1 cellular context compared by ENCODE assay signal in the genomic region with DNA sequence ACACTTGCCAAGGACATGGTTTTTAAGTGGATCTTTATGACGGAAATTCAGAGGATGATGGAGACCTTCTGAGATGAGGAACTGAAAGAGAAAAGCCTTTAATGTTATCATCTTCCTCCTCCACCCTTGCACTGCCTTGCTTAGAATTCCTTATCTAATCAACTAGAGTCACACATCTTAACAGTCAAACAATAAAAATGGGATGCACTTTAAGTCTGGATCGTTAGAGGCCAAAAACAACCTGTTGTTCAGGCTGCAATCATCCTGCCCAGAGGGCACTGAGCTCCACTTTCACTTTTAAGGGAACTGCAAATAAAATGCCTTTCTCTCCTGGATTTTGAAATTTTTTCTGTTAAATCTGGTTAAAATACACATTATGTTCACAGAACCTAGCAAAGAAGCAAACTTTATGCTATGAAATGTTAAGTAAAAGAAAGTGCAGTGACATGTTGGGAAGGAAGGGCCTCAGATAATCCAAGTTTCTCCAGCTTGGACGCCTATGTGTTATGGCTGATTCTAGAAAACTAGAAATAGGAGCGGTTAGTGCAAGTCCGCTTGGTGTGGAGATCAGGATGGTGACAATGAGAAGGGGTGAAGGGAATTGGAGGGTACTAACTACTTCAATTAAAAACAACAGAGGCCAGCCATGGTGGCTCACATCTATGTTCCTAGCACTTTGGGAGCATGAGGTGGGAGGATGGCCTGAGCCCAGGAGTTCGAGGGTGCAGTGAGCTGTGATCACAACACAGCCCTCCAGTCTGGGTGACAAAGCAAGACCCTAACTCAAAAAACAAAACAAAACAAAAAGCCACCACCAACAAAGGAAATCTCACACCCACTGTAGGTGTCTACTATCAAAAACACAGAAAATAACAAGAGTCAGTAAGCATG.
TF ChIP-seq lines count a peak whose summit lies in the region.

No MANE protein-coding gene starts in this region.

TF ChIP-seq in K562, 482 proteins besides CTCF, POLR2A, EP300 and RAD21 (continued from another document and continues in another):
- TF ChIP-seq, protein P1, sequence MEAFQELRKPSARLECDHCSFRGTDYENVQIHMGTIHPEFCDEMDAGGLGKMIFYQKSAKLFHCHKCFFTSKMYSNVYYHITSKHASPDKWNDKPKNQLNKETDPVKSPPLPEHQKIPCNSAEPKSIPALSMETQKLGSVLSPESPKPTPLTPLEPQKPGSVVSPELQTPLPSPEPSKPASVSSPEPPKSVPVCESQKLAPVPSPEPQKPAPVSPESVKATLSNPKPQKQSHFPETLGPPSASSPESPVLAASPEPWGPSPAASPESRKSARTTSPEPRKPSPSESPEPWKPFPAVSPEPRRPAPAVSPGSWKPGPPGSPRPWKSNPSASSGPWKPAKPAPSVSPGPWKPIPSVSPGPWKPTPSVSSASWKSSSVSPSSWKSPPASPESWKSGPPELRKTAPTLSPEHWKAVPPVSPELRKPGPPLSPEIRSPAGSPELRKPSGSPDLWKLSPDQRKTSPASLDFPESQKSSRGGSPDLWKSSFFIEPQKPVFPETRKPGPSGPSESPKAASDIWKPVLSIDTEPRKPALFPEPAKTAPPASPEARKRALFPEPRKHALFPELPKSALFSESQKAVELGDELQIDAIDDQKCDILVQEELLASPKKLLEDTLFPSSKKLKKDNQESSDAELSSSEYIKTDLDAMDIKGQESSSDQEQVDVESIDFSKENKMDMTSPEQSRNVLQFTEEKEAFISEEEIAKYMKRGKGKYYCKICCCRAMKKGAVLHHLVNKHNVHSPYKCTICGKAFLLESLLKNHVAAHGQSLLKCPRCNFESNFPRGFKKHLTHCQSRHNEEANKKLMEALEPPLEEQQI (IDR thresholded peaks at IDR 0.05), result peak; percentile 83; the same call in 1 of the 2 replicates
- TF ChIP-seq, protein P2, sequence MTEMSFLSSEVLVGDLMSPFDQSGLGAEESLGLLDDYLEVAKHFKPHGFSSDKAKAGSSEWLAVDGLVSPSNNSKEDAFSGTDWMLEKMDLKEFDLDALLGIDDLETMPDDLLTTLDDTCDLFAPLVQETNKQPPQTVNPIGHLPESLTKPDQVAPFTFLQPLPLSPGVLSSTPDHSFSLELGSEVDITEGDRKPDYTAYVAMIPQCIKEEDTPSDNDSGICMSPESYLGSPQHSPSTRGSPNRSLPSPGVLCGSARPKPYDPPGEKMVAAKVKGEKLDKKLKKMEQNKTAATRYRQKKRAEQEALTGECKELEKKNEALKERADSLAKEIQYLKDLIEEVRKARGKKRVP (CRISPR knock-in tag; IDR thresholded peaks at IDR 0.05), result no peak
- TF ChIP-seq ARID2 (IDR thresholded peaks at IDR 0.05), result no peak
- TF ChIP-seq, protein P3, sequence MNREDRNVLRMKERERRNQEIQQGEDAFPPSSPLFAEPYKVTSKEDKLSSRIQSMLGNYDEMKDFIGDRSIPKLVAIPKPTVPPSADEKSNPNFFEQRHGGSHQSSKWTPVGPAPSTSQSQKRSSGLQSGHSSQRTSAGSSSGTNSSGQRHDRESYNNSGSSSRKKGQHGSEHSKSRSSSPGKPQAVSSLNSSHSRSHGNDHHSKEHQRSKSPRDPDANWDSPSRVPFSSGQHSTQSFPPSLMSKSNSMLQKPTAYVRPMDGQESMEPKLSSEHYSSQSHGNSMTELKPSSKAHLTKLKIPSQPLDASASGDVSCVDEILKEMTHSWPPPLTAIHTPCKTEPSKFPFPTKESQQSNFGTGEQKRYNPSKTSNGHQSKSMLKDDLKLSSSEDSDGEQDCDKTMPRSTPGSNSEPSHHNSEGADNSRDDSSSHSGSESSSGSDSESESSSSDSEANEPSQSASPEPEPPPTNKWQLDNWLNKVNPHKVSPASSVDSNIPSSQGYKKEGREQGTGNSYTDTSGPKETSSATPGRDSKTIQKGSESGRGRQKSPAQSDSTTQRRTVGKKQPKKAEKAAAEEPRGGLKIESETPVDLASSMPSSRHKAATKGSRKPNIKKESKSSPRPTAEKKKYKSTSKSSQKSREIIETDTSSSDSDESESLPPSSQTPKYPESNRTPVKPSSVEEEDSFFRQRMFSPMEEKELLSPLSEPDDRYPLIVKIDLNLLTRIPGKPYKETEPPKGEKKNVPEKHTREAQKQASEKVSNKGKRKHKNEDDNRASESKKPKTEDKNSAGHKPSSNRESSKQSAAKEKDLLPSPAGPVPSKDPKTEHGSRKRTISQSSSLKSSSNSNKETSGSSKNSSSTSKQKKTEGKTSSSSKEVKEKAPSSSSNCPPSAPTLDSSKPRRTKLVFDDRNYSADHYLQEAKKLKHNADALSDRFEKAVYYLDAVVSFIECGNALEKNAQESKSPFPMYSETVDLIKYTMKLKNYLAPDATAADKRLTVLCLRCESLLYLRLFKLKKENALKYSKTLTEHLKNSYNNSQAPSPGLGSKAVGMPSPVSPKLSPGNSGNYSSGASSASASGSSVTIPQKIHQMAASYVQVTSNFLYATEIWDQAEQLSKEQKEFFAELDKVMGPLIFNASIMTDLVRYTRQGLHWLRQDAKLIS (CRISPR knock-in tag; IDR thresholded peaks at IDR 0.05), result no peak
- TF ChIP-seq NFIC (IDR thresholded peaks at IDR 0.05), result peak; percentile 60
- no peak for TF ChIP-seq POLR3A (IDR thresholded peaks at IDR 0.05; ENCODE audit: borderline replicate concordance, extremely low read depth, insufficient read depth, insufficient read length)
- TF ChIP-seq NFRKB (IDR thresholded peaks at IDR 0.05; ENCODE audit: low read depth), result peak; percentile 46; the same call in 1 of the 2 replicates
- TF ChIP-seq, protein P4, sequence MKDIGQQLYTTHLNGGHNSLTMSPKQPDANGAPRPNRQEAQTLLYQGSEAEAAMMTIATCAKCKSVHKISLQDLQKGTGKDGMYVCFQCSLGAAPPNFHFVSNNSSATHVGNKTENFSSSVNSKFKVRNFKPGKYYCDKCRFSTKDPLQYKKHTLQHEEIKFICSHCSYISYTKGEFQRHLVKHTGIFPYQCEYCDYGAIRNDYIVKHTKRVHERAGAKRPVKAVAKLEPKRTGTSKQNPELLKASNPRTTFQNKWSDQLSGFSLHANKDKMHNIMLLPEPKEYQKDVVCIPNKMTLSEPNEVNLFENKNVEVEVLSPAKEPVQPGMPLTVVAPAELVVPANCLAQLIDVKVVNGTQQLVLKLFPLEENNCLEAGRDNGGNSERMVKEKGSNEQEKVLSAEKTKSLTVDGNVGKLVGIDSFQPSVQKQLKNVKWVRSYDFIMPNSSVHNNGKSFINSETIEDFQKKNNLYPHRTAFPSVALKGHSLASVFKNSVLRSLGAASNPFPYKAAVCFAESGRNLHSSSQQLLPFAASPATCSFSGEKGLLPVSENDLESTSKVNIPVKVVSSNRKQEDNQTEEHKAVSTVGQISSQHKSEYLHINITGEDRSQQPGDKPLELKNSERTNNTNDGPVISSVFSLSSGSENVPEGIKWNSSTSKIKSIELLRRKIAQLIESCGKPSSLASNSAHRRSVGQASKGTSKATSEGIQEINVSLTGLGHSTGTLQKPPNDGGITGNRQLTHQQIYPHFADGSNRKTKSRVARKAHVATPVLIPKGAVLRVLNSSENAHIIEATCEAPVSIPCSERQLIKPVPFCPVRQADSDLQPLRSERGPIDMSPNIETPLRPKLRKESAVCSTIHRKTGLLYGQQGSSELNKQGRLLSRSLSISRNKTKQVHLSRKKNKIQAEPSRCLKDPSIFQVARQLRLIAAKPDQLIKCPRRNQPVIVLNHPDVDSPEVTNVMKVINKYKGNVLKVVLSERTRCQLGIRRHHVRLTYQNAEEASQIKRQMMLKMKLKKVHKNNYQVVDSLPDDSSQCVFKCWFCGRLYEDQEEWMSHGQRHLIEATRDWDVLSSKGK (CRISPR knock-in tag; IDR thresholded peaks at IDR 0.05), result no peak
- TF ChIP-seq STAT5B (CRISPR knock-in tag; IDR thresholded peaks at IDR 0.05), result no peak
- TF ChIP-seq, protein P5, sequence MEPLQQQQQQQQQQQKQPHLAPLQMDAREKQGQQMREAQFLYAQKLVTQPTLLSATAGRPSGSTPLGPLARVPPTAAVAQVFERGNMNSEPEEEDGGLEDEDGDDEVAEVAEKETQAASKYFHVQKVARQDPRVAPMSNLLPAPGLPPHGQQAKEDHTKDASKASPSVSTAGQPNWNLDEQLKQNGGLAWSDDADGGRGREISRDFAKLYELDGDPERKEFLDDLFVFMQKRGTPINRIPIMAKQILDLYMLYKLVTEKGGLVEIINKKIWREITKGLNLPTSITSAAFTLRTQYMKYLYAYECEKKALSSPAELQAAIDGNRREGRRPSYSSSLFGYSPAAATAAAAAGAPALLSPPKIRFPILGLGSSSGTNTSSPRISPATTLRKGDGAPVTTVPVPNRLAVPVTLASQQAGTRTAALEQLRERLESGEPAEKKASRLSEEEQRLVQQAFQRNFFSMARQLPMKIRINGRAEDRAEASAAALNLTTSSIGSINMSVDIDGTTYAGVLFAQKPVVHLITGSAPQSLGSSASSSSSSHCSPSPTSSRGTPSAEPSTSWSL (CRISPR knock-in tag; IDR thresholded peaks at IDR 0.05; ENCODE audit: borderline replicate concordance), result 0 out of 2 replicates have a peak, but pooled peaks have one; percentile 14
- TF ChIP-seq, protein P6, sequence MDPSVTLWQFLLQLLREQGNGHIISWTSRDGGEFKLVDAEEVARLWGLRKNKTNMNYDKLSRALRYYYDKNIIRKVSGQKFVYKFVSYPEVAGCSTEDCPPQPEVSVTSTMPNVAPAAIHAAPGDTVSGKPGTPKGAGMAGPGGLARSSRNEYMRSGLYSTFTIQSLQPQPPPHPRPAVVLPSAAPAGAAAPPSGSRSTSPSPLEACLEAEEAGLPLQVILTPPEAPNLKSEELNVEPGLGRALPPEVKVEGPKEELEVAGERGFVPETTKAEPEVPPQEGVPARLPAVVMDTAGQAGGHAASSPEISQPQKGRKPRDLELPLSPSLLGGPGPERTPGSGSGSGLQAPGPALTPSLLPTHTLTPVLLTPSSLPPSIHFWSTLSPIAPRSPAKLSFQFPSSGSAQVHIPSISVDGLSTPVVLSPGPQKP (CRISPR knock-in tag; IDR thresholded peaks at IDR 0.05), result no peak
- TF ChIP-seq HNRNPH1 (optimal IDR thresholded peaks at IDR 0.05; ENCODE audit: low read depth, low read length), result no peak
- peak; percentile 87 for TF ChIP-seq NCOR1 (IDR thresholded peaks at IDR 0.05)
- TF ChIP-seq ZNF274 (IDR thresholded peaks at IDR 0.05; ENCODE audit: borderline replicate concordance, low read depth, low read length), result no peak
- no peak for TF ChIP-seq ZNF239 (CRISPR knock-in tag; IDR thresholded peaks at IDR 0.05)
- TF ChIP-seq GTF2A2 (tag; IDR thresholded peaks at IDR 0.05), result no peak
- TF ChIP-seq, protein P7, sequence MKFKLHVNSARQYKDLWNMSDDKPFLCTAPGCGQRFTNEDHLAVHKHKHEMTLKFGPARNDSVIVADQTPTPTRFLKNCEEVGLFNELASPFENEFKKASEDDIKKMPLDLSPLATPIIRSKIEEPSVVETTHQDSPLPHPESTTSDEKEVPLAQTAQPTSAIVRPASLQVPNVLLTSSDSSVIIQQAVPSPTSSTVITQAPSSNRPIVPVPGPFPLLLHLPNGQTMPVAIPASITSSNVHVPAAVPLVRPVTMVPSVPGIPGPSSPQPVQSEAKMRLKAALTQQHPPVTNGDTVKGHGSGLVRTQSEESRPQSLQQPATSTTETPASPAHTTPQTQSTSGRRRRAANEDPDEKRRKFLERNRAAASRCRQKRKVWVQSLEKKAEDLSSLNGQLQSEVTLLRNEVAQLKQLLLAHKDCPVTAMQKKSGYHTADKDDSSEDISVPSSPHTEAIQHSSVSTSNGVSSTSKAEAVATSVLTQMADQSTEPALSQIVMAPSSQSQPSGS (CRISPR knock-in tag; IDR thresholded peaks at IDR 0.05), result no peak
- TF ChIP-seq, protein P8, sequence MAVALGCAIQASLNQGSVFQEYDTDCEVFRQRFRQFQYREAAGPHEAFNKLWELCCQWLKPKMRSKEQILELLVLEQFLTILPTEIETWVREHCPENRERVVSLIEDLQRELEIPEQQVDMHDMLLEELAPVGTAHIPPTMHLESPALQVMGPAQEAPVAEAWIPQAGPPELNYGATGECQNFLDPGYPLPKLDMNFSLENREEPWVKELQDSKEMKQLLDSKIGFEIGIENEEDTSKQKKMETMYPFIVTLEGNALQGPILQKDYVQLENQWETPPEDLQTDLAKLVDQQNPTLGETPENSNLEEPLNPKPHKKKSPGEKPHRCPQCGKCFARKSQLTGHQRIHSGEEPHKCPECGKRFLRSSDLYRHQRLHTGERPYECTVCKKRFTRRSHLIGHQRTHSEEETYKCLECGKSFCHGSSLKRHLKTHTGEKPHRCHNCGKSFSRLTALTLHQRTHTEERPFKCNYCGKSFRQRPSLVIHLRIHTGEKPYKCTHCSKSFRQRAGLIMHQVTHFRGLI (CRISPR knock-in tag; IDR thresholded peaks at IDR 0.05), result no peak
- TF ChIP-seq BACH1 (tag; IDR thresholded peaks at IDR 0.05), result no peak
- no peak for TF ChIP-seq SRF (CRISPR knock-in tag; IDR thresholded peaks at IDR 0.05)
- 0 out of 2 replicates have a peak, but pooled peaks have one; percentile 35 for TF ChIP-seq NCOA1 (IDR thresholded peaks at IDR 0.05; ENCODE audit: low read depth)
- TF ChIP-seq, protein P9, sequence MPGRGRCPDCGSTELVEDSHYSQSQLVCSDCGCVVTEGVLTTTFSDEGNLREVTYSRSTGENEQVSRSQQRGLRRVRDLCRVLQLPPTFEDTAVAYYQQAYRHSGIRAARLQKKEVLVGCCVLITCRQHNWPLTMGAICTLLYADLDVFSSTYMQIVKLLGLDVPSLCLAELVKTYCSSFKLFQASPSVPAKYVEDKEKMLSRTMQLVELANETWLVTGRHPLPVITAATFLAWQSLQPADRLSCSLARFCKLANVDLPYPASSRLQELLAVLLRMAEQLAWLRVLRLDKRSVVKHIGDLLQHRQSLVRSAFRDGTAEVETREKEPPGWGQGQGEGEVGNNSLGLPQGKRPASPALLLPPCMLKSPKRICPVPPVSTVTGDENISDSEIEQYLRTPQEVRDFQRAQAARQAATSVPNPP (IDR thresholded peaks at IDR 0.05; ENCODE audit: borderline replicate concordance, insufficient read depth, insufficient read length), result no peak
- TF ChIP-seq DDX20 (tag; IDR thresholded peaks at IDR 0.05; ENCODE audit: low read depth), result no peak
- TF ChIP-seq, protein P10, sequence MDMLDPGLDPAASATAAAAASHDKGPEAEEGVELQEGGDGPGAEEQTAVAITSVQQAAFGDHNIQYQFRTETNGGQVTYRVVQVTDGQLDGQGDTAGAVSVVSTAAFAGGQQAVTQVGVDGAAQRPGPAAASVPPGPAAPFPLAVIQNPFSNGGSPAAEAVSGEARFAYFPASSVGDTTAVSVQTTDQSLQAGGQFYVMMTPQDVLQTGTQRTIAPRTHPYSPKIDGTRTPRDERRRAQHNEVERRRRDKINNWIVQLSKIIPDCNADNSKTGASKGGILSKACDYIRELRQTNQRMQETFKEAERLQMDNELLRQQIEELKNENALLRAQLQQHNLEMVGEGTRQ (CRISPR knock-in tag; IDR thresholded peaks at IDR 0.05), result no peak
- no peak for TF ChIP-seq CSDE1 (IDR thresholded peaks at IDR 0.05)
- no peak for TF ChIP-seq ZNF431 (CRISPR knock-in tag; IDR thresholded peaks at IDR 0.05)
- TF ChIP-seq CREB1 (IDR thresholded peaks at IDR 0.05), result no peak
- no peak for TF ChIP-seq CREB1 (CRISPR knock-in tag; IDR thresholded peaks at IDR 0.05)
- TF ChIP-seq ZNF785 (CRISPR knock-in tag; IDR thresholded peaks at IDR 0.05), result no peak
- TF ChIP-seq, protein P11, sequence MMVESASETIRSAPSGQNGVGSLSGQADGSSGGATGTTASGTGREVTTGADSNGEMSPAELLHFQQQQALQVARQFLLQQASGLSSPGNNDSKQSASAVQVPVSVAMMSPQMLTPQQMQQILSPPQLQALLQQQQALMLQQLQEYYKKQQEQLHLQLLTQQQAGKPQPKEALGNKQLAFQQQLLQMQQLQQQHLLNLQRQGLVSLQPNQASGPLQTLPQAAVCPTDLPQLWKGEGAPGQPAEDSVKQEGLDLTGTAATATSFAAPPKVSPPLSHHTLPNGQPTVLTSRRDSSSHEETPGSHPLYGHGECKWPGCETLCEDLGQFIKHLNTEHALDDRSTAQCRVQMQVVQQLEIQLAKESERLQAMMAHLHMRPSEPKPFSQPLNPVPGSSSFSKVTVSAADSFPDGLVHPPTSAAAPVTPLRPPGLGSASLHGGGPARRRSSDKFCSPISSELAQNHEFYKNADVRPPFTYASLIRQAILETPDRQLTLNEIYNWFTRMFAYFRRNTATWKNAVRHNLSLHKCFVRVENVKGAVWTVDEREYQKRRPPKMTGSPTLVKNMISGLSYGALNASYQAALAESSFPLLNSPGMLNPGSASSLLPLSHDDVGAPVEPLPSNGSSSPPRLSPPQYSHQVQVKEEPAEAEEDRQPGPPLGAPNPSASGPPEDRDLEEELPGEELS (CRISPR knock-in tag; IDR thresholded peaks at IDR 0.05; ENCODE audit: borderline replicate concordance), result no peak
- TF ChIP-seq MAFK (IDR thresholded peaks at IDR 0.05; ENCODE audit: low read length), result no peak
- peak; percentile 82 for TF ChIP-seq HDAC2 (IDR thresholded peaks at IDR 0.05)
